9 cellular contexts compared by ENCODE assay signal in genomic region chr13:110555601-110556223, GRCh38. TPM values are rescaled to one million over a fixed set of nuclear protein-coding genes. Genes with fewer than 3 reads are reported as not detected.
DNase-seq lines count a peak whose midpoint lies in the region; ATAC-seq and TF ChIP-seq lines count a peak whose summit lies in the region.
"Had no signal": no experiment of that assay in that cellular context is flagged by ENCODE, and none has a peak within 500 bp of the region (broad histone marks: within the 10 kb centered on the region; RNA-seq: fewer than 3 reads in every experiment).

No MANE protein-coding gene starts in this region.

- peaks cover under 1% of the 10 kb centered on the region for H3K27me3 Mint-ChIP-seq in activated naive CD8-positive, alpha-beta T cell treated with anti-CD3 and anti-CD28 coated beads for 36 hours

- intact Hi-C loops in mucosa of descending colon (cut with DNase I, micrococcal nuclease) = no loop called here

- H3K4me1 Mint-ChIP-seq in activated naive CD8-positive, alpha-beta T cell treated with anti-CD3 and anti-CD28 coated beads for 36 hours = peaks cover 12% of the 10 kb centered on the region

- H3K4me1 ChIP-seq in mucosa of descending colon (ENCODE audit: low read depth) = peaks cover 29% of the 10 kb centered on the region

- ATAC-seq in HG03460 (IDR thresholded peaks at IDR 0.05; ENCODE audit: unreplicated experiment) = peak; percentile 53
- peak; percentile 81 for ATAC-seq in mucosa of descending colon
- no peak for ATAC-seq in HG02623 (IDR thresholded peaks at IDR 0.05; ENCODE audit: unreplicated experiment)

- no peaks in the 10 kb centered on the region for H3K9me3 Mint-ChIP-seq in activated naive CD8-positive, alpha-beta T cell treated with anti-CD3 and anti-CD28 coated beads for 36 hours
- H3K9me3 Mint-ChIP-seq: natural killer cell treated with Interleukin-12 subunit alpha and Interleukin-12 subunit beta and Interleukin-15 and Interleukin-18, amount 100 ng/mL, for 72 hours had no signal

- H3K27ac Mint-ChIP-seq in activated naive CD8-positive, alpha-beta T cell treated with anti-CD3 and anti-CD28 coated beads for 36 hours = no peak overlapping the region
- H3K27ac Mint-ChIP-seq: natural killer cell treated with Interleukin-12 subunit alpha and Interleukin-12 subunit beta and Interleukin-15 and Interleukin-18, amount 100 ng/mL, for 72 hours had no signal

- H3K9me3 ChIP-seq in mucosa of descending colon = no peaks in the 10 kb centered on the region

- no peak overlapping the region for H3K4me3 Mint-ChIP-seq in activated naive CD8-positive, alpha-beta T cell treated with anti-CD3 and anti-CD28 coated beads for 36 hours
- H3K4me3 Mint-ChIP-seq: natural killer cell treated with Interleukin-12 subunit alpha and Interleukin-12 subunit beta and Interleukin-15 and Interleukin-18, amount 100 ng/mL, for 72 hours had no signal

- H3K4me3 ChIP-seq in mucosa of descending colon = no peak overlapping the region

- DNase-seq in COLO668 (lab: John Stamatoyannopoulos, UW; ENCODE audit: unreplicated experiment) = peak; percentile 83
- peak; percentile 63 for DNase-seq in SIG-M5 (lab: John Stamatoyannopoulos, UW)
- peak in 1 of 3 donors; percentile 56 for DNase-seq in mucosa of descending colon
- DNase-seq in activated naive CD8-positive, alpha-beta T cell treated with anti-CD3 and anti-CD28 coated beads for 36 hours = no peak
- no peak for DNase-seq in dermis blood vessel endothelial cell
- no peak for DNase-seq in SK-N-DZ (ENCODE audit: low spot score)

- no peaks in the 10 kb centered on the region for H3K36me3 ChIP-seq in mucosa of descending colon (ENCODE audit: low read depth)

- no peak for TF ChIP-seq CTCF in mucosa of descending colon (IDR thresholded peaks at IDR 0.05)

- H3K36me3 Mint-ChIP-seq in activated naive CD8-positive, alpha-beta T cell treated with anti-CD3 and anti-CD28 coated beads for 36 hours = peaks cover 11% of the 10 kb centered on the region
- H3K36me3 Mint-ChIP-seq: natural killer cell treated with Interleukin-12 subunit alpha and Interleukin-12 subunit beta and Interleukin-15 and Interleukin-18, amount 100 ng/mL, for 72 hours had no signal

RNA-seq across cellular contexts. Expression of gene RAB20, which starts 5.8 kb away (rescaled TPM):
- total RNA-seq in mucosa of descending colon (10 to 100 TPM; 24.4 to 45.2 (median 33.7) TPM), dermis blood vessel endothelial cell (1.3 and 1.5 TPM in 2 replicates)
- total RNA-seq in activated naive CD8-positive, alpha-beta T cell treated with anti-CD3 and anti-CD28 coated beads for 36 hours = 10 to 100 TPM; 10.7 to 10.9 TPM
- 0.08 and 0.97 TPM in 2 replicates for polyA plus RNA-seq in SK-N-DZ (2014; cell fraction: cytosol; rRNA removed)
- not detected in 2 replicates for polyA plus RNA-seq in SK-N-DZ (2014; cell fraction: nucleus; rRNA removed)

RNA-seq across cellular contexts. Expression of gene NAXD, which starts 59.6 kb away (rescaled TPM):
- total RNA-seq in mucosa of descending colon = 10 to 100 TPM; 32.8 to 49.6 (median 38.8) TPM
- total RNA-seq in activated naive CD8-positive, alpha-beta T cell treated with anti-CD3 and anti-CD28 coated beads for 36 hours = 10 to 100 TPM; 20.8 to 21.1 TPM
- total RNA-seq in dermis blood vessel endothelial cell = 23.8 and 24.8 TPM in 2 replicates
- 30.1 and 33.7 TPM in 2 replicates for polyA plus RNA-seq in SK-N-DZ (2014; cell fraction: cytosol; rRNA removed)
- polyA plus RNA-seq in SK-N-DZ (2014; cell fraction: nucleus; rRNA removed) = 71.5 and 72.7 TPM in 2 replicates

Comparison
In these comparisons a context has a peak if more than half of its experiments do, and no peak if none do; other contexts are left out.
1. DNase-seq: peak in COLO668 (single experiment) and SIG-M5 (single experiment); none in activated naive CD8-positive, alpha-beta T cell treated with anti-CD3 and anti-CD28 coated beads for 36 hours (single experiment), dermis blood vessel endothelial cell (single experiment) and SK-N-DZ (single experiment).